ENCODE assay signal across 10 cellular contexts in the genomic region with DNA sequence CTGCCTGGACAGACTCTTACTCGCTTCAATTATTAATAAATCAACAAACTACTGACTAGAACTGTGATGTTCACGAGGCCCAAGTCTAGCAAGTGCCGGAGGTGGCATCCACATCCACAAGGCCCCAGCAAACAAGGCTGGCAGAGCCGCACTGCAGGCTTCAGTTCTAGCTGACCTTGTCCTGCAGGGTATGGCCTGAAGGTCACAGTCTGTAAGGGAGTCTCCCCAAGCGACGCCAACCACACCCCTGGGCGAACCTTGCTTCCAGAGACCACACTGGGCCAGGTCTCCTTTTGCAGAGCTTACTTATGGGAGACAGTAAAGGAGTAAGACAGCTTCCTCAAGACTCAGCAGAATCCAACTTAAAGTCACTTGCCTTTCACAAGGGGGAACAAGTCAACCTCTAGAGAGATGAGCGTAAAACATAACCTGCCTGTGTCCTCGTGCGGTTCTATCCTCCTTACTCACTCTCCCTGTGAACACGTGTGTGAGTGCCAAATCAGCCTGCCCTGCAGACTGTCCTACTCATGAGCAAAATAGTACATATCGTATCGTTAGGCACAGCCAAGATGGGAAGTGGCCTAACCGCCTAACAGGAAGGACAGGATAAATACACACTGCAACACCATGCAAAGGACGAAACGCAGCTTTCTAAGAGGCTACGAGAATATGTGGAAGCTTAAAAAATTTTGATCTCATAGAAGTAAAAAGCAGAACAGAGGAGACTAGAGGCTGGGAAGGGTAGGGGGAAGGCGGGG. TPM values are rescaled to one million over a fixed set of nuclear protein-coding genes. Genes with fewer than 3 reads are reported as not detected.
DNase-seq lines count a peak whose midpoint lies in the region; ATAC-seq and FAIRE-seq lines count a peak whose summit lies in the region.
"Had no signal": no experiment of that assay in that cellular context is flagged by ENCODE, and none has a peak within 500 bp of the region (broad histone marks: within the 10 kb centered on the region; RNA-seq: fewer than 3 reads in every experiment).

No MANE protein-coding gene starts in this region.

- no peak overlapping the region for H3K4me2 ChIP-seq in neuronal stem cell (ENCODE audit: insufficient read depth, low read length, poor library complexity, severe bottlenecking)

- no peak overlapping the region for H4K91ac ChIP-seq in neuronal stem cell (ENCODE audit: low read depth, low read length, poor library complexity)

- no peak for FAIRE-seq in HTR-8/SVneo (lab: Jason Lieb, UNC)

- H3K4me1 ChIP-seq in neuronal stem cell (ENCODE audit: control insufficient read depth in 2 of 2, insufficient read depth in 1 of 2, low read depth in 1 of 2, low read length in 2 of 2), result peaks cover 12 to 25% of the 10 kb centered on the region in 2 donors

- peaks cover 8% of the 10 kb centered on the region for H3K79me1 ChIP-seq in neuronal stem cell (ENCODE audit: low read depth, low read length)

- H4K8ac ChIP-seq in neuronal stem cell (ENCODE audit: low read depth, low read length), result no peak overlapping the region

- no peak overlapping the region for H3K18ac ChIP-seq in neuronal stem cell (ENCODE audit: low read length)

- ATAC-seq in naive B cell (ENCODE audit: low read depth in 2 of 2) (no peak), GM19463 (IDR thresholded peaks at IDR 0.05; ENCODE audit: unreplicated experiment) (no peak)

- H3K23ac ChIP-seq in neuronal stem cell (ENCODE audit: low read depth, low read length, poor library complexity), result no peak overlapping the region

- no peak overlapping the region for H2AK5ac ChIP-seq in neuronal stem cell (ENCODE audit: low read depth, low read length)

- no peak overlapping the region for H3K4me3 ChIP-seq in neuronal stem cell (ENCODE audit: low read length in 2 of 2)

- H2BK12ac ChIP-seq in neuronal stem cell (ENCODE audit: low read length), result no peak overlapping the region

- no peak overlapping the region for H2BK120ac ChIP-seq in neuronal stem cell (ENCODE audit: low read depth, low read length)

- no peak overlapping the region for H3K27ac ChIP-seq in neuronal stem cell (replicated peaks; ENCODE audit: low read length)

- no peaks in the 10 kb centered on the region for H3K27me3 ChIP-seq in neuronal stem cell (ENCODE audit: control insufficient read depth in 3 of 3, insufficient read depth in 3 of 3, low read depth in 1 of 3, low read length in 3 of 3)

- peaks cover 0 to 1% (median 0%) of the 10 kb centered on the region in 7 donors for H3K9me3 Mint-ChIP-seq in naive B cell
- H3K9me3 Mint-ChIP-seq: H9 had no signal

- no peak overlapping the region for H3K4ac ChIP-seq in neuronal stem cell (ENCODE audit: low read length)

- WGBS in neuronal stem cell (ENCODE audit: extremely low coverage in 2 of 2, insufficient read length in 2 of 2, insufficient replicate concordance in 1 of 2), 2 donors, result no CpG with 5 or more reads among the region's 18 CpGs

- peaks cover 1 to 22% of the 10 kb centered on the region in 2 donors for H3K36me3 ChIP-seq in neuronal stem cell (replicated peaks in 1 of 2; ENCODE audit: control insufficient read depth in 2 of 2, insufficient read depth in 2 of 2, low read length in 2 of 2)

- H3K9ac ChIP-seq in neuronal stem cell (ENCODE audit: low read depth, low read length, poor library complexity), result no peak overlapping the region

- no peaks in the 10 kb centered on the region for H3K27me3 Mint-ChIP-seq in naive B cell

- H2AFZ ChIP-seq in neuronal stem cell (ENCODE audit: low read length), result no peak overlapping the region

- peaks cover 0 to 7% of the 10 kb centered on the region in 2 donors for H3K36me3 Mint-ChIP-seq in naive B cell

- peak overlapping the region; percentile 86 to 99 (median 96) for H3K27ac Mint-ChIP-seq in naive B cell

- H2BK5ac ChIP-seq in neuronal stem cell (ENCODE audit: low read length), result no peak overlapping the region

- H2BK15ac ChIP-seq in neuronal stem cell (ENCODE audit: low read length), result no peak overlapping the region

- no peak overlapping the region for H3K14ac ChIP-seq in neuronal stem cell (ENCODE audit: low read length)

- DNase-seq in stimulated activated CD4-positive, alpha-beta T cell treated with anti-CD3 and anti-CD28 coated beads, Interleukin-4, amount 100 ng/mL, for 24 hours, result peak; percentile 40
- DNase-seq in stimulated activated CD4-positive, alpha-beta T cell treated with anti-CD3 and anti-CD28 coated beads, Interleukin-4, amount 100 ng/mL, for 4 hours, result no peak
- DNase-seq in cerebellar nuclear complex (lab: John Stamatoyannopoulos, UW) (peak; percentile 21 to 23), naive B cell (no peak), mucosa of gallbladder (ENCODE audit: low spot score) (no peak), neuronal stem cell (ENCODE audit: low spot score) (no peak), HTR-8/SVneo (ENCODE audit: insufficient read length, low spot score) (no peak)
- DNase-seq: H9, NCI-H69 had no signal

- H3K4me1 Mint-ChIP-seq in naive B cell, result peaks cover 76 to 99% (median 90%) of the 10 kb centered on the region in 3 donors

- peak overlapping the region; percentile 28 to 77 (median 60) for H3K4me3 Mint-ChIP-seq in naive B cell
- H3K4me3 Mint-ChIP-seq: H9 had no signal

- peaks cover 0 to 6% of the 10 kb centered on the region in 2 donors for H3K9me3 ChIP-seq in neuronal stem cell (replicated peaks in 1 of 2; ENCODE audit: control insufficient read depth in 2 of 2, insufficient read depth in 1 of 2, low read depth in 1 of 2, low read length in 2 of 2)

RNA-seq across cellular contexts. Expression of a gene that starts 22.7 kb away (rescaled TPM):
- 100 to 1,000 TPM in 1 of 6 donors, 10 to 100 TPM in 5; 19.6 to 141 (median 31.5) TPM for polyA plus RNA-seq in naive B cell (ENCODE audit: low read depth in 6 of 6)
- total RNA-seq in mucosa of gallbladder, result 27.1 TPM
- 15.1 TPM for polyA plus RNA-seq in neuronal stem cell (2013, experiment 1 of 2)
- polyA plus RNA-seq in neuronal stem cell (2013, experiment 2 of 2), result 15.7 TPM

Comparison
In these comparisons a context has a peak if more than half of its experiments do, and no peak if none do; other contexts are left out.
1. DNase-seq: peak in stimulated activated CD4-positive, alpha-beta T cell treated with anti-CD3 and anti-CD28 coated beads, Interleukin-4, amount 100 ng/mL, for 24 hours (single experiment) and cerebellar nuclear complex (2 of 2); none in stimulated activated CD4-positive, alpha-beta T cell treated with anti-CD3 and anti-CD28 coated beads, Interleukin-4, amount 100 ng/mL, for 4 hours (0 of 2), naive B cell (single experiment), mucosa of gallbladder (single experiment), neuronal stem cell (single experiment) and HTR-8/SVneo (single experiment).